Comparison of ENCODE assay signal across 8 cellular contexts in the genomic region with DNA sequence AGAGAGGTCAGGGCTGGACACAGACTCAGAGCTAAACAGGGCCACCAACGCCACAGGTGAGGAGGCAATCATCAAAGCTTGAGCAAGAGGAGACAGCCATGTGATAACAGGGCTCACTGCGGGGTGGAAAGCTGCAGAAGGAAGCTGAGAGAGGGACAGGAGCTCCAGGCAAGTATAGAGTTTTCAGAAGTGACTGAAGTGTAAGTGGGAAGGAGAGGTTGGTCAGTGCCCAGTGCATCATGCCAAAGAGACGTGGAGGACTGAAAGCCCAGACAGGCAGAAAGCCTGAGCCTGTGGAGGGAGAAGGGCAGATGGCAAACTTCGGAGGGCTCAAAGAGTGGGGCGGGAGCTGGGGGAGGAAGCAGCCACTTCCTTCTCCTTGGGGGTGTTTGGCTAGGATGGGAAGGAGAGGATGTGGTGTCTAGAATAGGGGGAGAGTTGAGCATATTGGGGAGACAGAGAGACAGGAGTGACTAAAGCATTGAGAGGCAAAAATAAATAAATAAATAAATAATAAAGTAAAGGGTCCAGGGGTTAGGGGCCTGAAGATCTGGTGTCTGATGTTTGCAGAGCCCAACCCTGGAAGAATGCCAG. TPM values are rescaled to one million over a fixed set of nuclear protein-coding genes. Genes with fewer than 3 reads are reported as not detected.
DNase-seq lines count a peak whose midpoint lies in the region; ATAC-seq and TF ChIP-seq lines count a peak whose summit lies in the region.

No MANE protein-coding gene starts in this region.

- no peak for TF ChIP-seq EP300 in ovary (IDR thresholded peaks at IDR 0.05)

- intact Hi-C loops in CD8-positive, alpha-beta T cell (cut with DNase I, micrococcal nuclease), result loop anchor here in 1 of 2 experiments (10.0 kb wide), 1 partner anchor 65 kb away; no protein-coding TSS in a partner anchor
- intact Hi-C loops in ovary (cut with DNase I), result loop anchor here in 1 of 4 donors (5.0 kb wide), 1 partner anchor 63 kb away; no protein-coding TSS in a partner anchor

- H3K4me1 Mint-ChIP-seq in CD8-positive, alpha-beta T cell (ENCODE audit: low read depth), result peaks cover 28% of the 10 kb centered on the region
- H3K4me1 Mint-ChIP-seq in HFFc6 (ENCODE audit: low read depth) (peaks cover 52% of the 10 kb centered on the region), chondrocyte (ENCODE audit: low read depth) (peaks cover 71% of the 10 kb centered on the region), neural crest cell (peaks cover 50% of the 10 kb centered on the region)

- H3K36me3 Mint-ChIP-seq in CD8-positive, alpha-beta T cell, result peaks cover 2% of the 10 kb centered on the region
- H3K36me3 Mint-ChIP-seq in HFFc6 (ENCODE audit: low read depth), result peaks cover 21% of the 10 kb centered on the region
- H3K36me3 Mint-ChIP-seq in chondrocyte (ENCODE audit: low read depth), result peaks cover 5% of the 10 kb centered on the region
- H3K36me3 Mint-ChIP-seq in neural crest cell (ENCODE audit: low read depth), result no peaks in the 10 kb centered on the region

- H3K9me3 Mint-ChIP-seq in CD8-positive, alpha-beta T cell, result no peaks in the 10 kb centered on the region
- H3K9me3 Mint-ChIP-seq in HFFc6 (no peaks in the 10 kb centered on the region), chondrocyte (ENCODE audit: low read depth) (no peaks in the 10 kb centered on the region), neural crest cell (no peaks in the 10 kb centered on the region)

- no peak for TF ChIP-seq CTCF in CD8-positive, alpha-beta T cell (IDR thresholded peaks at IDR 0.05)
- TF ChIP-seq CTCF in HFFc6 (IDR thresholded peaks at IDR 0.05) (no peak), chondrocyte (IDR thresholded peaks at IDR 0.05) (no peak), neural crest cell (conservative IDR thresholded peaks at IDR 0.05) (no peak), ovary (IDR thresholded peaks at IDR 0.05) (no peak)

- POLR2A ChIA-PET in CD8-positive, alpha-beta T cell (lab: Charles Lee), result interaction anchor here (1.1 kb wide), 1 partner anchor 8 kb away, joined by 5 read pairs; no protein-coding TSS in a partner anchor

- H3K4me3 Mint-ChIP-seq in CD8-positive, alpha-beta T cell, result no peak overlapping the region
- H3K4me3 Mint-ChIP-seq in HFFc6, result peak overlapping the region; percentile 94
- H3K4me3 Mint-ChIP-seq in chondrocyte (ENCODE audit: unreplicated experiment), result peak overlapping the region; percentile 84
- peak overlapping the region; percentile 87 for H3K4me3 Mint-ChIP-seq in neural crest cell

- H3K27me3 ChIP-seq in CD8-positive, alpha-beta T cell (ENCODE audit: insufficient read depth, low read length), result no peaks in the 10 kb centered on the region
- no peaks in the 10 kb centered on the region for H3K27me3 ChIP-seq in ovary

- DNase-seq in CD8-positive, alpha-beta T cell, result no peak
- no peak for DNase-seq in HFFc6
- DNase-seq in chondrocyte (ENCODE audit: low spot score), result no peak
- no peak for DNase-seq in neural crest cell (ENCODE audit: low read depth, low spot score)
- DNase-seq in amniotic stem cell (lab: John Stamatoyannopoulos, UW), result no peak
- DNase-seq in NCI-H2196 treated with DMSO at 0.1 percent for 48 hours (lab: John Stamatoyannopoulos, UW; ENCODE audit: unreplicated experiment), result no peak
- no peak for DNase-seq in DMS114 treated with DMSO at 0.1 percent for 48 hours (lab: John Stamatoyannopoulos, UW; ENCODE audit: unreplicated experiment)
- no peak for DNase-seq in ovary

- no peak for ATAC-seq in CD8-positive, alpha-beta T cell

- no peak overlapping the region for H3K4me3 ChIP-seq in CD8-positive, alpha-beta T cell (ENCODE audit: low read depth, low read length)
- H3K4me3 ChIP-seq in ovary, result no peak overlapping the region

- TF ChIP-seq POLR2A in ovary (IDR thresholded peaks at IDR 0.05), result no peak

- H3K27ac Mint-ChIP-seq in CD8-positive, alpha-beta T cell, result peak overlapping the region; percentile 38
- peak overlapping the region; percentile 30; the same call in 1 of the 2 replicates for H3K27ac Mint-ChIP-seq in HFFc6
- no peak overlapping the region for H3K27ac Mint-ChIP-seq in chondrocyte (ENCODE audit: unreplicated experiment)
- H3K27ac Mint-ChIP-seq in neural crest cell (ENCODE audit: unreplicated experiment), result no peak overlapping the region

- WGBS in ovary, 3 donors, result 57 to 88% (median 66%) methylated on average over 4 to 5 of the region's 5 CpGs

- H3K27ac ChIP-seq in CD8-positive, alpha-beta T cell (ENCODE audit: low read depth, low read length), result no peak overlapping the region
- H3K27ac ChIP-seq in ovary, result no peak overlapping the region

- H3K36me3 ChIP-seq in CD8-positive, alpha-beta T cell (ENCODE audit: insufficient read depth, low read length), result no peaks in the 10 kb centered on the region
- no peaks in the 10 kb centered on the region for H3K36me3 ChIP-seq in ovary

- H3K9me3 ChIP-seq in CD8-positive, alpha-beta T cell (ENCODE audit: low read length), result no peaks in the 10 kb centered on the region
- no peaks in the 10 kb centered on the region for H3K9me3 ChIP-seq in ovary

- peaks cover 15% of the 10 kb centered on the region for H3K4me1 ChIP-seq in CD8-positive, alpha-beta T cell (ENCODE audit: insufficient read depth, low read length)
- H3K4me1 ChIP-seq in ovary (ENCODE audit: insufficient read depth), result peaks cover 8% of the 10 kb centered on the region

- CTCF ChIA-PET in CD8-positive, alpha-beta T cell (lab: Charles Lee), result interaction anchor here (0.6 to 0.8 kb wide), 2 partner anchors 9 to 11 kb away, joined by 3 read pairs; no protein-coding TSS in a partner anchor

- H3K27me3 Mint-ChIP-seq in CD8-positive, alpha-beta T cell (ENCODE audit: low read depth), result peaks cover 23% of the 10 kb centered on the region
- no peaks in the 10 kb centered on the region for H3K27me3 Mint-ChIP-seq in HFFc6 (ENCODE audit: insufficient read depth)
- no peaks in the 10 kb centered on the region for H3K27me3 Mint-ChIP-seq in chondrocyte (ENCODE audit: low read depth)
- H3K27me3 Mint-ChIP-seq in neural crest cell (ENCODE audit: low read depth), result no peaks in the 10 kb centered on the region

RNA-seq across cellular contexts. Expression of gene KIFC3, which starts 2.6 kb away (rescaled TPM):
- 1 to 10 TPM in 1 of 2 experiments, under 1 TPM in 1; 0.36 to 1.1 TPM for total RNA-seq in CD8-positive, alpha-beta T cell
- 10 to 100 TPM; 51.8 to 81.5 (median 72.7) TPM for total RNA-seq in HFFc6 (2021; fragmentation: NEBNext Ultra II Directional; extraction: Animal tissue kit (Norgen Biotek cat#: 25700))
- total RNA-seq in chondrocyte (74.4 to 135 TPM (median 75.6 TPM) in 3 replicates), neural crest cell (25.1 TPM in 2 replicates), ovary (10 to 100 TPM; 21.3 to 54.0 (median 37.5) TPM)
- 10 to 100 TPM in 1 of 2 donors, 1 to 10 TPM in 1; 4.6 to 16.0 TPM for polyA plus RNA-seq in ovary

Comparison
In these comparisons a context has a peak if more than half of its experiments do, and no peak if none do; other contexts are left out.
1. H3K27ac Mint-ChIP-seq: peak in CD8-positive, alpha-beta T cell (single experiment) and HFFc6 (single experiment); none in chondrocyte (single experiment) and neural crest cell (single experiment).
2. RNA of gene KIFC3, which starts 2.6 kb away (total RNA-seq): 74.4 to 135 TPM in chondrocyte, 51.8 to 81.5 TPM in HFFc6, 21.3 to 54.0 TPM in ovary and 25.1 TPM in neural crest cell; 0.36 to 1.1 TPM in CD8-positive, alpha-beta T cell; every median in the first group is over 10 times any median in the second.